In genomic region chr1:15114884-15115283, GRCh38 we compare ENCODE assay signal across 23 cellular contexts.
"Had no signal": no experiment of that assay in that cellular context is flagged by ENCODE, and none has a peak within 500 bp of the region (broad histone marks: within the 10 kb centered on the region; RNA-seq: fewer than 3 reads in every experiment).

No MANE protein-coding gene starts in this region.

- H3K36me3 ChIP-seq: colonic mucosa, esophagus muscularis mucosa, gastrocnemius medialis, heart right ventricle had no signal

- H3K27ac Mint-ChIP-seq: dendritic cell treated with granulocyte-macrophage colony-stimulating factor and Interleukin-4, amounts not matched to agents 40 ng/mL and 50 ng/mL, for 4 days; mesothelial cell of epicardium had no signal

- H3K4me3 ChIP-seq: colonic mucosa, esophagus muscularis mucosa, gastrocnemius medialis, heart right ventricle, left lung, lower lobe of right lung, mucosa of descending colon had no signal

- DNase-seq: colonic mucosa; cortex of kidney; effector CD4-positive, alpha-beta T cell; effector memory CD4-positive, alpha-beta T cell; foreskin keratinocyte; gastrocnemius medialis; glutamatergic neuron; head of caudate nucleus; heart right ventricle; hippocampal formation; left cardiac atrium; left lung; left ventricle myocardium superior; lower lobe of right lung; mesenchymal stem cell; mucosa of descending colon; naive B cell had no signal

- H3K4me1 ChIP-seq: colonic mucosa, esophagus muscularis mucosa, foreskin keratinocyte, gastrocnemius medialis, heart right ventricle, left lung, lower lobe of right lung had no signal

- H3K4me1 Mint-ChIP-seq: naive B cell had no signal

- ATAC-seq: foreskin keratinocyte, gastrocnemius medialis, heart right ventricle, left cardiac atrium, left lung, left ventricle myocardium superior, lower lobe of right lung, mucosa of descending colon had no signal

- H3K27me3 ChIP-seq: colonic mucosa, esophagus muscularis mucosa, gastrocnemius medialis, left lung had no signal

- H3K9me3 Mint-ChIP-seq: dendritic cell treated with granulocyte-macrophage colony-stimulating factor and Interleukin-4, amounts not matched to agents 40 ng/mL and 50 ng/mL, for 4 days; mesothelial cell of epicardium had no signal

- H3K4me3 Mint-ChIP-seq: dendritic cell treated with granulocyte-macrophage colony-stimulating factor and Interleukin-4, amounts not matched to agents 40 ng/mL and 50 ng/mL, for 4 days; mesothelial cell of epicardium; naive B cell had no signal

- H3K27ac ChIP-seq: colonic mucosa, esophagus muscularis mucosa, foreskin keratinocyte, gastrocnemius medialis, heart right ventricle, left lung, lower lobe of right lung had no signal

- H3K9me3 ChIP-seq: colonic mucosa, esophagus muscularis mucosa, gastrocnemius medialis, heart right ventricle, left lung, lower lobe of right lung, mucosa of descending colon had no signal

- H3K36me3 Mint-ChIP-seq: naive B cell had no signal

- FAIRE-seq: endothelial cell of umbilical vein, islet of Langerhans, keratinocyte had no signal
